ENCODE assay signal across 16 cellular contexts in genomic region chr2:13996527-13996926, GRCh38.
DNase-seq lines count a peak whose midpoint lies in the region; ATAC-seq, FAIRE-seq and TF ChIP-seq lines count a peak whose summit lies in the region.
"Had no signal": no experiment of that assay in that cellular context is flagged by ENCODE, and none has a peak within 500 bp of the region (broad histone marks: within the 10 kb centered on the region; RNA-seq: fewer than 3 reads in every experiment).

No MANE protein-coding gene starts in this region.

- H3K27me3 ChIP-seq in bronchial epithelial cell (ENCODE audit: control insufficient read depth, insufficient read depth, low read length) (no peaks in the 10 kb centered on the region), Peyer's patch (no peaks in the 10 kb centered on the region)
- H3K27me3 ChIP-seq: BLaER1 had no signal

- H3K36me3 ChIP-seq in bronchial epithelial cell (ENCODE audit: control insufficient read depth, insufficient read depth, low read length) (no peaks in the 10 kb centered on the region), Peyer's patch (no peaks in the 10 kb centered on the region)
- H3K36me3 ChIP-seq: BLaER1 had no signal

- H3K9me3 ChIP-seq in Peyer's patch, result no peaks in the 10 kb centered on the region
- H3K9me3 ChIP-seq: BLaER1 had no signal

- H3K4me1 Mint-ChIP-seq in type B pancreatic cell (ENCODE audit: unreplicated experiment), result no peaks in the 10 kb centered on the region
- H3K4me1 Mint-ChIP-seq: CD8-positive, alpha-beta memory T cell had no signal

- H3K36me3 Mint-ChIP-seq in type B pancreatic cell, result no peaks in the 10 kb centered on the region
- H3K36me3 Mint-ChIP-seq: CD8-positive, alpha-beta memory T cell had no signal

- no peaks in the 10 kb centered on the region for H3K27me3 Mint-ChIP-seq in type B pancreatic cell
- H3K27me3 Mint-ChIP-seq: CD8-positive, alpha-beta memory T cell had no signal

- no peak overlapping the region for H3K4me3 ChIP-seq in bronchial epithelial cell (ENCODE audit: low read depth, low read length)
- no peak overlapping the region for H3K4me3 ChIP-seq in skeletal muscle cell (ENCODE audit: low read depth, low read length)
- H3K4me3 ChIP-seq in Peyer's patch, result no peak overlapping the region
- H3K4me3 ChIP-seq: BLaER1, GM23248 had no signal

- H3K9me3 Mint-ChIP-seq in type B pancreatic cell, result no peaks in the 10 kb centered on the region

- peak; percentile 74 for DNase-seq in ELR (ENCODE audit: low read depth)
- peak; percentile 54 for DNase-seq in HT1080 (ENCODE audit: low read depth)
- DNase-seq in bronchial epithelial cell (ENCODE audit: low read depth), result peak; percentile 42
- DNase-seq in skeletal muscle cell (ENCODE audit: low read depth), result peak; percentile 13
- DNase-seq in type B pancreatic cell (ENCODE audit: extremely low spot score, unreplicated experiment), result no peak
- no peak for DNase-seq in Peyer's patch
- DNase-seq: 8988T; AML-193; Caco-2; CD8-positive, alpha-beta memory T cell; DND-41; GF-D8; GM23248 had no signal

- no peak for TF ChIP-seq POLR2A in Peyer's patch (IDR thresholded peaks at IDR 0.05)

- H3K27ac Mint-ChIP-seq in type B pancreatic cell, result no peak overlapping the region
- H3K27ac Mint-ChIP-seq: CD8-positive, alpha-beta memory T cell had no signal

- TF ChIP-seq CTCF in bronchial epithelial cell (IDR thresholded peaks at IDR 0.05; ENCODE audit: insufficient read depth, low read length, severe bottlenecking), result no peak
- no peak for TF ChIP-seq CTCF in type B pancreatic cell (conservative IDR thresholded peaks at IDR 0.05)
- no peak for TF ChIP-seq CTCF in Peyer's patch (IDR thresholded peaks at IDR 0.05)

- no peak overlapping the region for H3K4me3 Mint-ChIP-seq in type B pancreatic cell
- H3K4me3 Mint-ChIP-seq: CD8-positive, alpha-beta memory T cell had no signal

- H3K27ac ChIP-seq in Peyer's patch, result no peak overlapping the region
- H3K27ac ChIP-seq: BLaER1, GM23248 had no signal

- no peak for FAIRE-seq in bronchial epithelial cell (lab: Jason Lieb, UNC)
- FAIRE-seq: H54 had no signal

- H3K4me1 ChIP-seq in Peyer's patch, result no peaks in the 10 kb centered on the region
- H3K4me1 ChIP-seq: BLaER1, Caco-2 had no signal

- ATAC-seq in GM18868 (IDR thresholded peaks at IDR 0.05; ENCODE audit: unreplicated experiment), result no peak

Comparison
In these comparisons a context has a peak if more than half of its experiments do, and no peak if none do; other contexts are left out.
1. DNase-seq: peak in ELR (single experiment), HT1080 (single experiment), bronchial epithelial cell (single experiment) and skeletal muscle cell (single experiment); none in type B pancreatic cell (single experiment) and Peyer's patch (0 of 3).